ENCODE assay signal across 12 cellular contexts in genomic region chr6:15359335-15359862, GRCh38.
DNase-seq lines count a peak whose midpoint lies in the region; ATAC-seq and TF ChIP-seq lines count a peak whose summit lies in the region.
"Had no signal": no experiment of that assay in that cellular context is flagged by ENCODE, and none has a peak within 500 bp of the region (broad histone marks: within the 10 kb centered on the region; RNA-seq: fewer than 3 reads in every experiment).

No MANE protein-coding gene starts in this region.

- H3K9me3 ChIP-seq in CD4-positive, alpha-beta T cell (ENCODE audit: control insufficient read depth, low read length), result no peaks in the 10 kb centered on the region
- no peaks in the 10 kb centered on the region for H3K9me3 ChIP-seq in endodermal cell (ENCODE audit: control insufficient read depth, low read length)

- POLR2A ChIA-PET in CD4-positive, alpha-beta T cell (lab: Charles Lee), result no interaction called here

- no peak for ATAC-seq in CD4-positive, alpha-beta T cell (ENCODE audit: poor library complexity)
- ATAC-seq in GM19438 (IDR thresholded peaks at IDR 0.05; ENCODE audit: low read depth, unreplicated experiment) (peak; percentile 45), HG03025 (IDR thresholded peaks at IDR 0.05; ENCODE audit: low FRiP score, unreplicated experiment) (peak; percentile 59), GM19452 (IDR thresholded peaks at IDR 0.05; ENCODE audit: unreplicated experiment) (no peak)

- H3K27me3 Mint-ChIP-seq in CD4-positive, alpha-beta T cell, result no peaks in the 10 kb centered on the region
- H3K27me3 Mint-ChIP-seq in endodermal cell (ENCODE audit: insufficient read depth), result no peaks in the 10 kb centered on the region

- H3K9ac ChIP-seq in endodermal cell (ENCODE audit: extremely low read depth, low read length, poor library complexity, severe bottlenecking), result no peak overlapping the region

- peaks cover 16% of the 10 kb centered on the region for H3K4me1 ChIP-seq in endodermal cell (ENCODE audit: control insufficient read depth, insufficient read depth, low read length)

- no peaks in the 10 kb centered on the region for H3K27me3 ChIP-seq in CD4-positive, alpha-beta T cell (ENCODE audit: control insufficient read depth, insufficient read depth, low read length)
- H3K27me3 ChIP-seq in endodermal cell (ENCODE audit: control insufficient read depth, insufficient read depth, low read length, poor library complexity, severe bottlenecking), result no peaks in the 10 kb centered on the region

- peaks cover 42% of the 10 kb centered on the region for H3K4me1 Mint-ChIP-seq in CD4-positive, alpha-beta T cell (ENCODE audit: low read depth)
- H3K4me1 Mint-ChIP-seq in endodermal cell, result peaks cover 30% of the 10 kb centered on the region

- DNase-seq in CD4-positive, alpha-beta T cell, result no peak
- DNase-seq in endodermal cell (no peak), NCI-H510A treated with DMSO at 0.1 percent for 48 hours (lab: John Stamatoyannopoulos, UW) (no peak), cerebellar nuclear complex (lab: John Stamatoyannopoulos, UW) (no peak), NCI-H1436 treated with DMSO at 0.1 percent for 48 hours (lab: John Stamatoyannopoulos, UW) (no peak)
- DNase-seq: activated naive CD4-positive, alpha-beta T cell; NCI-H1092 treated with DMSO at 0.1 percent for 48 hours; stimulated activated CD4-positive, alpha-beta T cell treated with anti-CD3 and anti-CD28 coated beads, Interleukin-2, amount 100 ng/mL, for 48 hours had no signal

- 90 to 95% methylated on average over 5 to 11 of the region's 11 CpGs for WGBS in endodermal cell (ENCODE audit: insufficient coverage in 1 of 2, insufficient read length in 1 of 2), 2 experiments

- H3K4me3 ChIP-seq in endodermal cell (ENCODE audit: low read length), result peak overlapping the region; percentile 13
- H3K4me3 ChIP-seq: lung had no signal

- no peaks in the 10 kb centered on the region for H3K36me3 ChIP-seq in endodermal cell (ENCODE audit: control insufficient read depth, insufficient read depth, low read length)

- no peaks in the 10 kb centered on the region for H3K9me3 Mint-ChIP-seq in CD4-positive, alpha-beta T cell
- no peaks in the 10 kb centered on the region for H3K9me3 Mint-ChIP-seq in endodermal cell

- intact Hi-C loops in CD4-positive, alpha-beta T cell (cut with DNase I, micrococcal nuclease), result no loop called here

- no peaks in the 10 kb centered on the region for H3K36me3 Mint-ChIP-seq in CD4-positive, alpha-beta T cell (ENCODE audit: low read depth)
- H3K36me3 Mint-ChIP-seq in endodermal cell (ENCODE audit: low read depth), result no peaks in the 10 kb centered on the region

- no peak overlapping the region for H3K27ac ChIP-seq in CD4-positive, alpha-beta T cell (ENCODE audit: low read depth, low read length)
- H3K27ac ChIP-seq in endodermal cell (ENCODE audit: low read depth, low read length), result no peak overlapping the region

- H3K27ac Mint-ChIP-seq in CD4-positive, alpha-beta T cell, result peak overlapping the region; percentile 4
- H3K27ac Mint-ChIP-seq in endodermal cell, result no peak overlapping the region

- TF ChIP-seq CTCF in CD4-positive, alpha-beta T cell (IDR thresholded peaks at IDR 0.05), result no peak
- TF ChIP-seq CTCF in endodermal cell (conservative IDR thresholded peaks at IDR 0.05), result no peak

- H3K4me3 Mint-ChIP-seq in CD4-positive, alpha-beta T cell, result no peak overlapping the region
- no peak overlapping the region for H3K4me3 Mint-ChIP-seq in endodermal cell

- CTCF ChIA-PET in CD4-positive, alpha-beta T cell (lab: Charles Lee), result no interaction called here

Comparison
In these comparisons a context has a peak if more than half of its experiments do, and no peak if none do; other contexts are left out.
1. ATAC-seq: peak in GM19438 (single experiment) and HG03025 (single experiment); none in CD4-positive, alpha-beta T cell (single experiment) and GM19452 (single experiment).